ENCODE assay signal across 18 cellular contexts in genomic region chr3:34213481-34213880, GRCh38.
DNase-seq lines count a peak whose midpoint lies in the region; ATAC-seq and TF ChIP-seq lines count a peak whose summit lies in the region.
"Had no signal": no experiment of that assay in that cellular context is flagged by ENCODE, and none has a peak within 500 bp of the region (broad histone marks: within the 10 kb centered on the region; RNA-seq: fewer than 3 reads in every experiment).

No MANE protein-coding gene starts in this region.

- H3K9me3 ChIP-seq in body of pancreas = no peaks in the 10 kb centered on the region
- H3K9me3 ChIP-seq in mucosa of descending colon = no peaks in the 10 kb centered on the region
- no peaks in the 10 kb centered on the region for H3K9me3 ChIP-seq in smooth muscle cell (replicated peaks; ENCODE audit: low read depth)
- no peaks in the 10 kb centered on the region for H3K9me3 ChIP-seq in SK-N-SH

- TF ChIP-seq CTCF in body of pancreas (IDR thresholded peaks at IDR 0.05) = no peak
- no peak for TF ChIP-seq CTCF in mucosa of descending colon (IDR thresholded peaks at IDR 0.05)
- TF ChIP-seq CTCF in smooth muscle cell (IDR thresholded peaks at IDR 0.05; ENCODE audit: borderline replicate concordance, insufficient read depth, poor library complexity, severe bottlenecking) = no peak
- no peak for TF ChIP-seq CTCF in coronary artery (IDR thresholded peaks at IDR 0.05)
- TF ChIP-seq CTCF in SK-N-SH (IDR thresholded peaks at IDR 0.05) = no peak
- TF ChIP-seq CTCF in MCF 10A (IDR thresholded peaks at IDR 0.05; ENCODE audit: unreplicated experiment) = no peak

- H3F3A ChIP-seq in smooth muscle cell (ENCODE audit: low read depth) (no peaks in the 10 kb centered on the region), SK-N-SH (replicated peaks; ENCODE audit: insufficient read depth) (no peaks in the 10 kb centered on the region)

- H2AFZ ChIP-seq in smooth muscle cell (ENCODE audit: low read depth) (no peak overlapping the region), SK-N-SH (ENCODE audit: low read depth) (no peak overlapping the region)

- H3K4me3 ChIP-seq in body of pancreas (no peak overlapping the region), mucosa of descending colon (no peak overlapping the region), smooth muscle cell (no peak overlapping the region), coronary artery (no peak overlapping the region), SK-N-SH (ENCODE audit: low read depth in 2 of 2, low read length in 1 of 2) (no peak overlapping the region)

- H3K36me3 ChIP-seq in body of pancreas (replicated peaks in 1 of 2; ENCODE audit: insufficient read depth in 1 of 2, low read depth in 2 of 2) = no peaks in the 10 kb centered on the region
- no peaks in the 10 kb centered on the region for H3K36me3 ChIP-seq in mucosa of descending colon (ENCODE audit: low read depth)
- no peaks in the 10 kb centered on the region for H3K36me3 ChIP-seq in smooth muscle cell (ENCODE audit: low read depth)
- no peaks in the 10 kb centered on the region for H3K36me3 ChIP-seq in SK-N-SH (replicated peaks in 1 of 2; ENCODE audit: control insufficient read depth in 1 of 2, insufficient read depth in 2 of 2, low read length in 1 of 2)

- 20 to 38% methylated on average over 4 of the region's 4 CpGs for WGBS in body of pancreas, 2 donors
- WGBS in smooth muscle cell (ENCODE audit: low lambda C conversion rate) = 65% methylated on average over 4 of the region's 4 CpGs
- 21% methylated on average over 4 of the region's 4 CpGs for WGBS in SK-N-SH (ENCODE audit: low lambda C conversion rate)

- no peak for TF ChIP-seq POLR2A in body of pancreas (IDR thresholded peaks at IDR 0.05)

- H3K27me3 ChIP-seq in body of pancreas (no peaks in the 10 kb centered on the region), smooth muscle cell (ENCODE audit: low read depth) (no peaks in the 10 kb centered on the region), SK-N-SH (ENCODE audit: insufficient read depth) (no peaks in the 10 kb centered on the region)

- H4K20me1 ChIP-seq in smooth muscle cell (ENCODE audit: low read depth) (no peaks in the 10 kb centered on the region), SK-N-SH (ENCODE audit: insufficient read depth) (no peaks in the 10 kb centered on the region)

- intact Hi-C loops in body of pancreas (cut with DNase I) = no loop called here
- intact Hi-C loops in mucosa of descending colon (cut with DNase I, micrococcal nuclease) = no loop called here
- intact Hi-C loops in MCF 10A (cut with micrococcal nuclease) = no loop called here

- H3K4me1 ChIP-seq in body of pancreas (peaks cover 11% of the 10 kb centered on the region), mucosa of descending colon (ENCODE audit: low read depth) (no peaks in the 10 kb centered on the region), smooth muscle cell (ENCODE audit: low read depth) (no peaks in the 10 kb centered on the region), SK-N-SH (ENCODE audit: control insufficient read depth in 1 of 2, insufficient read depth in 2 of 2, low read depth in 1 of 2, low read length in 1 of 2) (peaks cover 2 to 20% of the 10 kb centered on the region in 2 experiments; a peak in 2 of 4 replicates)

- no TSS peak for BruUV-seq in MCF 10A (replicated peaks; lab: Mats Ljungman, UMichigan)

- H3K27me3 Mint-ChIP-seq in MCF 10A (ENCODE audit: insufficient read depth, unreplicated experiment) = peaks cover 30% of the 10 kb centered on the region

- H3K4me1 Mint-ChIP-seq in MCF 10A (ENCODE audit: insufficient read depth, unreplicated experiment) = peaks cover 9% of the 10 kb centered on the region
- H3K4me1 Mint-ChIP-seq: activated CD8-positive, alpha-beta memory T cell treated with anti-CD3 and anti-CD28 coated beads, Interleukin-2, amount 10 ng/mL, durations not matched to agents 7 days and 5 days; immature natural killer cell had no signal

- DNase-seq in COR-L47 (lab: John Stamatoyannopoulos, UW) = peak; percentile 47
- DNase-seq in NCI-H146 treated with DMSO at 0.1 percent for 48 hours (lab: John Stamatoyannopoulos, UW; ENCODE audit: unreplicated experiment) = peak; percentile 89
- peak in 3 of 4 donors; percentile 14 to 43 (median 35) for DNase-seq in body of pancreas
- DNase-seq in mucosa of descending colon = no peak
- no peak for DNase-seq in smooth muscle cell (lab: John Stamatoyannopoulos, UW; ENCODE audit: unreplicated experiment)
- DNase-seq in coronary artery (ENCODE audit: low spot score) = no peak
- no peak for DNase-seq in SK-N-SH
- DNase-seq in MCF 10A (ENCODE audit: unreplicated experiment) = no peak
- DNase-seq: activated CD4-positive, alpha-beta T cell treated with anti-CD3 and anti-CD28 coated beads for 1 hour; activated CD8-positive, alpha-beta memory T cell treated with anti-CD3 and anti-CD28 coated beads, Interleukin-2, amount 10 ng/mL, durations not matched to agents 7 days and 5 days; activated effector memory CD4-positive, alpha-beta T cell treated with anti-CD3 and anti-CD28 coated beads, Interleukin-2, amount 50 U/mL, for 16 hours; dermis blood vessel endothelial cell; erythroblast; immature natural killer cell; NCI-H1694; nephron progenitor cell; SHP77 treated with DMSO at 0.1 percent for 48 hours; stimulated activated CD4-positive, alpha-beta T cell treated with anti-CD3 and anti-CD28 coated beads, Interleukin-1b, Interleukin-23, amount 100 ng/mL, for 48 hours had no signal

- CTCF ChIA-PET in SK-N-SH (lab: Yijun Ruan, JAX) (interaction anchor here (1.3 kb wide), 1 partner anchor 234 kb away, joined by 3 read pairs; no protein-coding TSS in a partner anchor), MCF 10A (lab: Yijun Ruan, JAX) (interaction anchor here (1.3 kb wide), 1 partner anchor 471 kb away, joined by 4 read pairs; no protein-coding TSS in a partner anchor)

- POLR2A ChIA-PET in SK-N-SH (lab: Yijun Ruan, JAX) (no interaction called here), MCF 10A (lab: Yijun Ruan, JAX) (no interaction called here)

- H3K9ac ChIP-seq in smooth muscle cell (ENCODE audit: low read depth) (no peak overlapping the region), SK-N-SH (no peak overlapping the region)

- H3K27ac ChIP-seq in body of pancreas (no peak overlapping the region), smooth muscle cell (ENCODE audit: low read depth) (no peak overlapping the region), coronary artery (peak overlapping the region in 1 of 2 donors; percentile 69), SK-N-SH (ENCODE audit: low read depth in 2 of 2, low read length in 1 of 2) (no peak overlapping the region)

- TF ChIP-seq RAD21 in SK-N-SH (IDR thresholded peaks at IDR 0.05; ENCODE audit: low read length) = no peak

- H3K79me2 ChIP-seq in smooth muscle cell (ENCODE audit: low read depth) = no peaks in the 10 kb centered on the region
- no peaks in the 10 kb centered on the region for H3K79me2 ChIP-seq in SK-N-SH (ENCODE audit: insufficient read depth)

- no peaks in the 10 kb centered on the region for H3K9me3 Mint-ChIP-seq in MCF 10A (ENCODE audit: unreplicated experiment)
- H3K9me3 Mint-ChIP-seq: nephron progenitor cell had no signal

- no peak for TF ChIP-seq EP300 in SK-N-SH (IDR thresholded peaks at IDR 0.05; ENCODE audit: borderline replicate concordance in 1 of 2, low read depth in 1 of 2, low read length in 1 of 2)

- H3K4me3 Mint-ChIP-seq in MCF 10A (ENCODE audit: unreplicated experiment) = no peak overlapping the region
- H3K4me3 Mint-ChIP-seq: activated CD8-positive, alpha-beta memory T cell treated with anti-CD3 and anti-CD28 coated beads, Interleukin-2, amount 10 ng/mL, durations not matched to agents 7 days and 5 days; immature natural killer cell; nephron progenitor cell had no signal

- H3K4me2 ChIP-seq in smooth muscle cell (no peak overlapping the region), SK-N-SH (no peak overlapping the region)

- no peaks in the 10 kb centered on the region for H3K36me3 Mint-ChIP-seq in MCF 10A (ENCODE audit: insufficient read depth, unreplicated experiment)
- H3K36me3 Mint-ChIP-seq: activated CD8-positive, alpha-beta memory T cell treated with anti-CD3 and anti-CD28 coated beads, Interleukin-2, amount 10 ng/mL, durations not matched to agents 7 days and 5 days; immature natural killer cell had no signal

- ATAC-seq in body of pancreas = peak; percentile 53
- peak; percentile 48 for ATAC-seq in mucosa of descending colon
- ATAC-seq: activated CD8-positive, alpha-beta memory T cell treated with anti-CD3 and anti-CD28 coated beads, Interleukin-2, amount 10 ng/mL, durations not matched to agents 7 days and 5 days had no signal

- H3K27ac Mint-ChIP-seq in MCF 10A (ENCODE audit: low read depth, unreplicated experiment) = no peak overlapping the region
- H3K27ac Mint-ChIP-seq: activated CD8-positive, alpha-beta memory T cell treated with anti-CD3 and anti-CD28 coated beads, Interleukin-2, amount 10 ng/mL, durations not matched to agents 7 days and 5 days; immature natural killer cell; nephron progenitor cell had no signal

- no peaks in the 10 kb centered on the region for H3K9me2 ChIP-seq in SK-N-SH

TF ChIP-seq in SK-N-SH, 30 proteins besides CTCF, POLR2A, EP300 and RAD21 (continues in another document):
- TF ChIP-seq YY1 (IDR thresholded peaks at IDR 0.05; ENCODE audit: low read depth) (no peak), FOXJ3 (CRISPR knock-in tag; IDR thresholded peaks at IDR 0.05) (no peak), RXRA (IDR thresholded peaks at IDR 0.05; ENCODE audit: borderline replicate concordance, low read depth) (no peak), POLR2AphosphoS5 (IDR thresholded peaks at IDR 0.05; ENCODE audit: low read depth, low read length) (no peak), SMC3 (IDR thresholded peaks at IDR 0.05; ENCODE audit: low read depth, low read length) (no peak), GATA2 (CRISPR knock-in tag; IDR thresholded peaks at IDR 0.05) (no peak)
- TF ChIP-seq, protein P1, sequence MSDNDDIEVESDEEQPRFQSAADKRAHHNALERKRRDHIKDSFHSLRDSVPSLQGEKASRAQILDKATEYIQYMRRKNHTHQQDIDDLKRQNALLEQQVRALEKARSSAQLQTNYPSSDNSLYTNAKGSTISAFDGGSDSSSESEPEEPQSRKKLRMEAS (IDR thresholded peaks at IDR 0.05; ENCODE audit: low read depth) = no peak

Comparison
In these comparisons a context has a peak if more than half of its experiments do, and no peak if none do; other contexts are left out.
1. DNase-seq: peak in COR-L47 (single experiment), NCI-H146 treated with DMSO at 0.1 percent for 48 hours (single experiment) and body of pancreas (3 of 4); none in mucosa of descending colon (0 of 3), smooth muscle cell (single experiment), coronary artery (single experiment), SK-N-SH (single experiment) and MCF 10A (single experiment).